In genomic region chrX:24146283-24146865, GRCh38 we compare ENCODE assay signal across 8 cellular contexts. TPM values are rescaled to one million over a fixed set of nuclear protein-coding genes. Genes with fewer than 3 reads are reported as not detected.
DNase-seq lines count a peak whose midpoint lies in the region; ATAC-seq and TF ChIP-seq lines count a peak whose summit lies in the region.

No MANE protein-coding gene starts in this region.

- H3K9me3 Mint-ChIP-seq in CD8-positive, alpha-beta memory T cell: no peaks in the 10 kb centered on the region
- H3K9me3 Mint-ChIP-seq in chondrocyte (ENCODE audit: low read depth): no peaks in the 10 kb centered on the region

- peak overlapping the region; percentile 54 for H3K9ac ChIP-seq in Loucy (ENCODE audit: low read depth, low read length, poor library complexity, severe bottlenecking)
- H3K9ac ChIP-seq in parathyroid adenoma: no peak overlapping the region

- CTCF ChIA-PET in CD8-positive, alpha-beta memory T cell (lab: Charles Lee): no interaction called here

- no peaks in the 10 kb centered on the region for H3K9me3 ChIP-seq in CD8-positive, alpha-beta memory T cell (ENCODE audit: low read length)
- H3K9me3 ChIP-seq in Loucy (ENCODE audit: insufficient read depth, low read depth, low read length) (no peaks in the 10 kb centered on the region), parathyroid adenoma (ENCODE audit: control insufficient read depth, low read length) (no peaks in the 10 kb centered on the region)

- peaks cover 0 to 8% (median 0%) of the 10 kb centered on the region in 3 donors for H3K36me3 Mint-ChIP-seq in CD8-positive, alpha-beta memory T cell
- peaks cover 3% of the 10 kb centered on the region for H3K36me3 Mint-ChIP-seq in chondrocyte (ENCODE audit: low read depth)

- H3K27ac Mint-ChIP-seq in CD8-positive, alpha-beta memory T cell: peak overlapping the region in 5 of 8 donors; percentile 48 to 78 (median 63)
- peak overlapping the region; percentile 99 for H3K27ac Mint-ChIP-seq in chondrocyte (ENCODE audit: unreplicated experiment)

- H4K20me1 ChIP-seq in Loucy (ENCODE audit: insufficient read depth, low read length, poor library complexity, severe bottlenecking): peaks cover 10% of the 10 kb centered on the region

- ATAC-seq in HG03095 (IDR thresholded peaks at IDR 0.05; ENCODE audit: unreplicated experiment) (no peak), HG03378 (IDR thresholded peaks at IDR 0.05; ENCODE audit: unreplicated experiment) (no peak)

- H3F3A ChIP-seq in Loucy (ENCODE audit: low read depth): no peaks in the 10 kb centered on the region; the same call in 1 of the 2 replicates

- H3K79me2 ChIP-seq in Loucy (ENCODE audit: insufficient read depth, low read length): peaks cover 15% of the 10 kb centered on the region
- peaks cover 5% of the 10 kb centered on the region for H3K79me2 ChIP-seq in parathyroid adenoma

- H3K36me3 ChIP-seq in CD8-positive, alpha-beta memory T cell (ENCODE audit: insufficient read depth, low read length): no peaks in the 10 kb centered on the region
- no peaks in the 10 kb centered on the region for H3K36me3 ChIP-seq in Loucy (ENCODE audit: insufficient read depth, low read length)
- no peaks in the 10 kb centered on the region for H3K36me3 ChIP-seq in parathyroid adenoma (ENCODE audit: control insufficient read depth, insufficient read depth, low read length)

- H2AFZ ChIP-seq in Loucy (ENCODE audit: low read length): peak overlapping the region; percentile 82
- peak overlapping the region; percentile 65 for H2AFZ ChIP-seq in parathyroid adenoma

- peaks cover 33 to 46% (median 39%) of the 10 kb centered on the region in 3 donors for H3K4me1 Mint-ChIP-seq in CD8-positive, alpha-beta memory T cell
- peaks cover 54% of the 10 kb centered on the region for H3K4me1 Mint-ChIP-seq in chondrocyte (ENCODE audit: low read depth)

- no peak for DNase-seq in CD8-positive, alpha-beta memory T cell
- DNase-seq in chondrocyte (ENCODE audit: low spot score) (no peak), NCI-H1930 (lab: John Stamatoyannopoulos, UW) (no peak), NCI-H510A (lab: John Stamatoyannopoulos, UW) (no peak)

- H3K9me2 ChIP-seq in Loucy (replicated peaks; ENCODE audit: low read depth, low read length): no peaks in the 10 kb centered on the region

- no peak overlapping the region for H3K4me3 ChIP-seq in CD8-positive, alpha-beta memory T cell (ENCODE audit: low read length)
- H3K4me3 ChIP-seq in Loucy (ENCODE audit: low read length, poor library complexity, severe bottlenecking): peak overlapping the region; percentile 37
- H3K4me3 ChIP-seq in parathyroid adenoma (ENCODE audit: low read depth, low read length): peak overlapping the region; percentile 5

- POLR2A ChIA-PET in CD8-positive, alpha-beta memory T cell (lab: Charles Lee): no interaction called here

- H3K4me3 Mint-ChIP-seq in CD8-positive, alpha-beta memory T cell: peak overlapping the region in 1 of 7 donors; percentile 31
- H3K4me3 Mint-ChIP-seq in chondrocyte (ENCODE audit: unreplicated experiment): peak overlapping the region; percentile 6

- H3K27me3 ChIP-seq in CD8-positive, alpha-beta memory T cell (ENCODE audit: insufficient read depth, low read length, poor library complexity, severe bottlenecking): no peaks in the 10 kb centered on the region
- H3K27me3 ChIP-seq in Loucy (ENCODE audit: insufficient read depth, low read length, poor library complexity, severe bottlenecking) (no peaks in the 10 kb centered on the region), parathyroid adenoma (ENCODE audit: control insufficient read depth, insufficient read depth, low read length) (no peaks in the 10 kb centered on the region)

- H3K4me2 ChIP-seq in Loucy (ENCODE audit: low read depth, low read length, poor library complexity, severe bottlenecking) (peak overlapping the region; percentile 63), parathyroid adenoma (ENCODE audit: low read length) (peak overlapping the region; percentile 17)

- no peaks in the 10 kb centered on the region for H3K27me3 Mint-ChIP-seq in CD8-positive, alpha-beta memory T cell
- H3K27me3 Mint-ChIP-seq in chondrocyte (ENCODE audit: low read depth): no peaks in the 10 kb centered on the region

- H3K4me1 ChIP-seq in CD8-positive, alpha-beta memory T cell (ENCODE audit: insufficient read depth, low read length): peaks cover 21% of the 10 kb centered on the region
- peaks cover 32% of the 10 kb centered on the region for H3K4me1 ChIP-seq in Loucy (ENCODE audit: insufficient read depth, low read length, poor library complexity, severe bottlenecking)
- H3K4me1 ChIP-seq in parathyroid adenoma: no peaks in the 10 kb centered on the region

- TF ChIP-seq CTCF in Loucy (conservative IDR thresholded peaks at IDR 0.05; ENCODE audit: low read length) (no peak), chondrocyte (IDR thresholded peaks at IDR 0.05) (no peak), parathyroid adenoma (IDR thresholded peaks at IDR 0.05) (no peak)

- H3K27ac ChIP-seq in CD8-positive, alpha-beta memory T cell (ENCODE audit: low read depth, low read length): no peak overlapping the region
- H3K27ac ChIP-seq in parathyroid adenoma: peak overlapping the region; percentile 37

RNA-seq across cellular contexts. Expression of gene ZFX, which starts 3.2 kb away (rescaled TPM):
- total RNA-seq in CD8-positive, alpha-beta memory T cell: 10 to 100 TPM; 35.5 to 36.6 TPM
- 36.7 TPM for polyA plus RNA-seq in CD8-positive, alpha-beta memory T cell
- total RNA-seq in chondrocyte: 70.4 to 75.3 TPM (median 72.8 TPM) in 3 replicates
